Comparison of ENCODE assay signal across 7 cellular contexts in the genomic region with DNA sequence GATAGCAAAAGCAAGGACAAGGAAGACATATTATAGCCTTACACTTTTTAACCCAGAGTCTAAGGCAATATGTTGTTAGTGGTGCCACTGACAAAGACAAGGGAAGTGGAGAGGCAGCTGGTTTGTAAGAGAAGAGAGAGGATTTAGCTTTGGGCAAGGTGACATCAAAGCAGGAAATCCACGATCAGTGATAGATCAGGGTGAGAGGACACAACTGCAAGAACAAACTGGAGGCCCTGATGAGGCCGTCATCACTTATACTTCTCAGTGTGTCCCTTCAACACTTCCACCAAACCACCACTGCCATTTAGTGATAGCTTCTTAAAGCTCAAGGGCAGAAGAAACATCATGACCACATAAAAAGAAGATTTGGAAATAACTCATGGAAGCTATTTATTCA. TPM values are rescaled to one million over a fixed set of nuclear protein-coding genes. Genes with fewer than 3 reads are reported as not detected.
"Had no signal": no experiment of that assay in that cellular context is flagged by ENCODE, and none has a peak within 500 bp of the region (broad histone marks: within the 10 kb centered on the region; RNA-seq: fewer than 3 reads in every experiment).

No MANE protein-coding gene starts in this region.

RNA-seq across cellular contexts. Expression of a gene that starts 20.7 kb away (rescaled TPM):
- total RNA-seq: GM23248, GM23338, H4, H9, HFFc6 had no signal
- polyA plus RNA-seq: GM23248, GM23338 had no signal

RNA-seq across cellular contexts. Expression of a gene that starts 30.7 kb away (rescaled TPM):
- total RNA-seq: GM23248, H1, H4, H7, H9, HFFc6 had no signal
- polyA plus RNA-seq: GM23248, GM23338 had no signal

RNA-seq across cellular contexts. Expression of a gene that starts 46.3 kb away (rescaled TPM):
- total RNA-seq: GM23248, GM23338, H1, H4, H7, H9, HFFc6 had no signal
- polyA plus RNA-seq: GM23248 had no signal
